In genomic region chr9:121154782-121155181, GRCh38 we compare ENCODE assay signal across 1 cellular context.
A peak's percentile ranks its signal among the peaks of the same experiment; 100 is the strongest.
TF ChIP-seq lines count a peak whose summit lies in the region.

No MANE protein-coding gene starts in this region.

TF ChIP-seq in K562, 482 proteins besides CTCF, POLR2A, EP300 and RAD21 (continued from another document and continues in another):
- TF ChIP-seq, protein P1, sequence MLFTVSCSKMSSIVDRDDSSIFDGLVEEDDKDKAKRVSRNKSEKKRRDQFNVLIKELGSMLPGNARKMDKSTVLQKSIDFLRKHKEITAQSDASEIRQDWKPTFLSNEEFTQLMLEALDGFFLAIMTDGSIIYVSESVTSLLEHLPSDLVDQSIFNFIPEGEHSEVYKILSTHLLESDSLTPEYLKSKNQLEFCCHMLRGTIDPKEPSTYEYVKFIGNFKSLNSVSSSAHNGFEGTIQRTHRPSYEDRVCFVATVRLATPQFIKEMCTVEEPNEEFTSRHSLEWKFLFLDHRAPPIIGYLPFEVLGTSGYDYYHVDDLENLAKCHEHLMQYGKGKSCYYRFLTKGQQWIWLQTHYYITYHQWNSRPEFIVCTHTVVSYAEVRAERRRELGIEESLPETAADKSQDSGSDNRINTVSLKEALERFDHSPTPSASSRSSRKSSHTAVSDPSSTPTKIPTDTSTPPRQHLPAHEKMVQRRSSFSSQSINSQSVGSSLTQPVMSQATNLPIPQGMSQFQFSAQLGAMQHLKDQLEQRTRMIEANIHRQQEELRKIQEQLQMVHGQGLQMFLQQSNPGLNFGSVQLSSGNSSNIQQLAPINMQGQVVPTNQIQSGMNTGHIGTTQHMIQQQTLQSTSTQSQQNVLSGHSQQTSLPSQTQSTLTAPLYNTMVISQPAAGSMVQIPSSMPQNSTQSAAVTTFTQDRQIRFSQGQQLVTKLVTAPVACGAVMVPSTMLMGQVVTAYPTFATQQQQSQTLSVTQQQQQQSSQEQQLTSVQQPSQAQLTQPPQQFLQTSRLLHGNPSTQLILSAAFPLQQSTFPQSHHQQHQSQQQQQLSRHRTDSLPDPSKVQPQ (CRISPR knock-in tag; IDR thresholded peaks at IDR 0.05; ENCODE audit: borderline replicate concordance), result no peak
- TF ChIP-seq RUNX1 (IDR thresholded peaks at IDR 0.05; ENCODE audit: low read depth) (no peak), MXI1 (IDR thresholded peaks at IDR 0.05; ENCODE audit: low read depth, low read length) (no peak), NBN (IDR thresholded peaks at IDR 0.05; ENCODE audit: low read depth) (peak; percentile 83), SNAPC5 (CRISPR knock-in tag; IDR thresholded peaks at IDR 0.05) (no peak), RFX1 (IDR thresholded peaks at IDR 0.05) (no peak), KAT7 (CRISPR knock-in tag; IDR thresholded peaks at IDR 0.05; ENCODE audit: borderline replicate concordance) (no peak), ZNF134 (CRISPR knock-in tag; conservative IDR thresholded peaks at IDR 0.05) (no peak), ZBED1 (IDR thresholded peaks at IDR 0.05) (peak; percentile 60; the same call in 1 of the 2 replicates), ZNF232 (CRISPR knock-in tag; IDR thresholded peaks at IDR 0.05) (no peak), ZNF699 (CRISPR knock-in tag; IDR thresholded peaks at IDR 0.05; ENCODE audit: insufficient replicate concordance) (no peak), NCOA4 (IDR thresholded peaks at IDR 0.05; ENCODE audit: partially characterized antibody) (no peak), GATAD2A (IDR thresholded peaks at IDR 0.05) (peak; percentile 73; the same call in 1 of the 2 replicates), ZNF75A (CRISPR knock-in tag; IDR thresholded peaks at IDR 0.05) (no peak), ZNF583 (CRISPR knock-in tag; IDR thresholded peaks at IDR 0.05) (no peak), CREM (IDR thresholded peaks at IDR 0.05; ENCODE audit: low read depth) (peak; percentile 73), SNRNP70 (optimal IDR thresholded peaks at IDR 0.05; ENCODE audit: low read depth, low read length) (no peak), E2F3 (CRISPR knock-in tag; IDR thresholded peaks at IDR 0.05) (no peak), TCF3 (CRISPR knock-in tag; IDR thresholded peaks at IDR 0.05) (peak; percentile 92), MYC (IDR thresholded peaks at IDR 0.05; ENCODE audit: low read depth, low read length) (no peak), MYC (CRISPR knock-in tag; IDR thresholded peaks at IDR 0.05; ENCODE audit: borderline replicate concordance, low read depth) (no peak), NR4A1 (CRISPR knock-in tag; IDR thresholded peaks at IDR 0.05) (no peak), NR4A1 (tag; IDR thresholded peaks at IDR 0.05) (no peak), ILF3 (IDR thresholded peaks at IDR 0.05; ENCODE audit: borderline replicate concordance) (no peak), CREB3L1 (IDR thresholded peaks at IDR 0.05; ENCODE audit: borderline replicate concordance, low read depth) (no peak), DDX20 (tag; IDR thresholded peaks at IDR 0.05; ENCODE audit: low read depth) (no peak), ZNF764 (CRISPR knock-in tag; IDR thresholded peaks at IDR 0.05; ENCODE audit: low read depth) (no peak), NFXL1 (CRISPR knock-in tag; IDR thresholded peaks at IDR 0.05) (no peak), EHMT2 (IDR thresholded peaks at IDR 0.05) (no peak), ZBTB33 (CRISPR knock-in tag; IDR thresholded peaks at IDR 0.05) (no peak), ZBTB40 (IDR thresholded peaks at IDR 0.05) (no peak), ZBTB40 (CRISPR knock-in tag; IDR thresholded peaks at IDR 0.05) (no peak)
- TF ChIP-seq, protein P2, sequence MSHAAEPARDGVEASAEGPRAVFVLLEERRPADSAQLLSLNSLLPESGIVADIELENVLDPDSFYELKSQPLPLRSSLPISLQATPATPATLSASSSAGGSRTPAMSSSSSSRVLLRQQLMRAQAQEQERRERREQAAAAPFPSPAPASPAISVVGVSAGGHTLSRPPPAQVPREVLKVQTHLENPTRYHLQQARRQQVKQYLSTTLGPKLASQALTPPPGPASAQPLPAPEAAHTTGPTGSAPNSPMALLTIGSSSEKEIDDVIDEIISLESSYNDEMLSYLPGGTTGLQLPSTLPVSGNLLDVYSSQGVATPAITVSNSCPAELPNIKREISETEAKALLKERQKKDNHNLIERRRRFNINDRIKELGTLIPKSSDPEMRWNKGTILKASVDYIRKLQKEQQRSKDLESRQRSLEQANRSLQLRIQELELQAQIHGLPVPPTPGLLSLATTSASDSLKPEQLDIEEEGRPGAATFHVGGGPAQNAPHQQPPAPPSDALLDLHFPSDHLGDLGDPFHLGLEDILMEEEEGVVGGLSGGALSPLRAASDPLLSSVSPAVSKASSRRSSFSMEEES (CRISPR knock-in tag; IDR thresholded peaks at IDR 0.05), result no peak
- TF ChIP-seq, protein P3, sequence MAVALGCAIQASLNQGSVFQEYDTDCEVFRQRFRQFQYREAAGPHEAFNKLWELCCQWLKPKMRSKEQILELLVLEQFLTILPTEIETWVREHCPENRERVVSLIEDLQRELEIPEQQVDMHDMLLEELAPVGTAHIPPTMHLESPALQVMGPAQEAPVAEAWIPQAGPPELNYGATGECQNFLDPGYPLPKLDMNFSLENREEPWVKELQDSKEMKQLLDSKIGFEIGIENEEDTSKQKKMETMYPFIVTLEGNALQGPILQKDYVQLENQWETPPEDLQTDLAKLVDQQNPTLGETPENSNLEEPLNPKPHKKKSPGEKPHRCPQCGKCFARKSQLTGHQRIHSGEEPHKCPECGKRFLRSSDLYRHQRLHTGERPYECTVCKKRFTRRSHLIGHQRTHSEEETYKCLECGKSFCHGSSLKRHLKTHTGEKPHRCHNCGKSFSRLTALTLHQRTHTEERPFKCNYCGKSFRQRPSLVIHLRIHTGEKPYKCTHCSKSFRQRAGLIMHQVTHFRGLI (CRISPR knock-in tag; IDR thresholded peaks at IDR 0.05), result no peak
- TF ChIP-seq, protein P4, sequence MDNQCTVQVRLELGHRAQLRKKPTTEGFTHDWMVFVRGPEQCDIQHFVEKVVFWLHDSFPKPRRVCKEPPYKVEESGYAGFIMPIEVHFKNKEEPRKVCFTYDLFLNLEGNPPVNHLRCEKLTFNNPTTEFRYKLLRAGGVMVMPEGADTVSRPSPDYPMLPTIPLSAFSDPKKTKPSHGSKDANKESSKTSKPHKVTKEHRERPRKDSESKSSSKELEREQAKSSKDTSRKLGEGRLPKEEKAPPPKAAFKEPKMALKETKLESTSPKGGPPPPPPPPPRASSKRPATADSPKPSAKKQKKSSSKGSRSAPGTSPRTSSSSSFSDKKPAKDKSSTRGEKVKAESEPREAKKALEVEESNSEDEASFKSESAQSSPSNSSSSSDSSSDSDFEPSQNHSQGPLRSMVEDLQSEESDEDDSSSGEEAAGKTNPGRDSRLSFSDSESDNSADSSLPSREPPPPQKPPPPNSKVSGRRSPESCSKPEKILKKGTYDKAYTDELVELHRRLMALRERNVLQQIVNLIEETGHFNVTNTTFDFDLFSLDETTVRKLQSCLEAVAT (IDR thresholded peaks at IDR 0.05), result peak in 1 of 2 experiments; percentile 90; a peak in 2 of 4 replicates
